Comparison of ENCODE assay signal across 8 cellular contexts in genomic region chr7:135169141-135169935, GRCh38.
DNase-seq lines count a peak whose midpoint lies in the region; TF ChIP-seq lines count a peak whose summit lies in the region.

No MANE protein-coding gene starts in this region.

- H3K4me1 ChIP-seq in MM.1S (ENCODE audit: low read length) (peaks cover 15% of the 10 kb centered on the region), parathyroid adenoma (peaks cover 12% of the 10 kb centered on the region)

- peaks cover 30% of the 10 kb centered on the region for H3K36me3 ChIP-seq in MM.1S (replicated peaks; ENCODE audit: insufficient read depth, low read length)
- H3K36me3 ChIP-seq in parathyroid adenoma (ENCODE audit: control insufficient read depth, insufficient read depth, low read length), result no peaks in the 10 kb centered on the region

- H3K79me2 ChIP-seq in MM.1S (ENCODE audit: low read length) (peaks cover 54% of the 10 kb centered on the region), parathyroid adenoma (peaks cover 5% of the 10 kb centered on the region)

- H4K20me1 ChIP-seq in MM.1S (ENCODE audit: insufficient read depth, low read length), result no peaks in the 10 kb centered on the region

- H3F3A ChIP-seq in MM.1S (ENCODE audit: insufficient read depth, low read length), result peaks cover 27% of the 10 kb centered on the region

- no peaks in the 10 kb centered on the region for H3K9me3 ChIP-seq in MM.1S (replicated peaks; ENCODE audit: insufficient read depth, low read length)
- no peaks in the 10 kb centered on the region for H3K9me3 ChIP-seq in parathyroid adenoma (ENCODE audit: control insufficient read depth, low read length)

- peak overlapping the region; percentile 97 for H3K27ac ChIP-seq in MM.1S (ENCODE audit: low read length)
- H3K27ac ChIP-seq in parathyroid adenoma, result peak overlapping the region; percentile 81

- H3K27me3 ChIP-seq in MM.1S (replicated peaks; ENCODE audit: insufficient read depth, low read length), result no peaks in the 10 kb centered on the region
- H3K27me3 ChIP-seq in parathyroid adenoma (ENCODE audit: control insufficient read depth, insufficient read depth, low read length), result no peaks in the 10 kb centered on the region

- DNase-seq in NCI-H82 (lab: John Stamatoyannopoulos, UW) (peak; percentile 46), NCI-H82 treated with DMSO at 0.1 percent for 48 hours (lab: John Stamatoyannopoulos, UW; ENCODE audit: unreplicated experiment) (no peak), HCEC 1CT (peak; percentile 50), MM.1S (peak; percentile 93), fibroblast of mammary gland (ENCODE audit: low read depth) (peak; percentile 65), NCI-H2227 treated with DMSO at 0.1 percent for 48 hours (lab: John Stamatoyannopoulos, UW) (no peak)
- DNase-seq in activated CD8-positive, alpha-beta memory T cell treated with anti-CD3 and anti-CD28 coated beads, Interleukin-2, amount 50 U/mL, for 48 hours, result peak; percentile 81

- H3K9ac ChIP-seq in MM.1S (ENCODE audit: low read length), result peak overlapping the region; percentile 98
- H3K9ac ChIP-seq in parathyroid adenoma, result peak overlapping the region; percentile 73

- H2AFZ ChIP-seq in MM.1S (ENCODE audit: low read length), result peak overlapping the region; percentile 85
- H2AFZ ChIP-seq in parathyroid adenoma, result no peak overlapping the region

- H3K4me2 ChIP-seq in MM.1S (ENCODE audit: low read depth, low read length) (peak overlapping the region; percentile 97), parathyroid adenoma (ENCODE audit: low read length) (peak overlapping the region; percentile 92)

- H3K4me3 ChIP-seq in MM.1S (ENCODE audit: low read length) (peak overlapping the region; percentile 89), fibroblast of mammary gland (ENCODE audit: control insufficient read depth, low read depth, low read length) (peak overlapping the region; percentile 75), parathyroid adenoma (ENCODE audit: low read depth, low read length) (peak overlapping the region; percentile 76)

- H3K9me2 ChIP-seq in MM.1S (replicated peaks; ENCODE audit: insufficient read depth, low read length), result no peaks in the 10 kb centered on the region

- peak; percentile 95 for TF ChIP-seq CTCF in MM.1S (IDR thresholded peaks at IDR 0.05; ENCODE audit: low read length)
- peak; percentile 45 for TF ChIP-seq CTCF in fibroblast of mammary gland (conservative IDR thresholded peaks at IDR 0.05; ENCODE audit: control insufficient read depth, insufficient read depth, low read depth, low read length)
- peak; percentile 14 for TF ChIP-seq CTCF in parathyroid adenoma (IDR thresholded peaks at IDR 0.05)

Comparison
In these comparisons a context has a peak if more than half of its experiments do, and no peak if none do; other contexts are left out.
1. DNase-seq: peak in NCI-H82 (single experiment), HCEC 1CT (single experiment), MM.1S (single experiment), activated CD8-positive, alpha-beta memory T cell treated with anti-CD3 and anti-CD28 coated beads, Interleukin-2, amount 50 U/mL, for 48 hours (single experiment) and fibroblast of mammary gland (single experiment); none in NCI-H82 treated with DMSO at 0.1 percent for 48 hours (single experiment) and NCI-H2227 treated with DMSO at 0.1 percent for 48 hours (single experiment).
2. CTCF ChIP-seq: peak in every context shown above with its lines; median percentile 95 in MM.1S; 45 in fibroblast of mammary gland; 14 in parathyroid adenoma.
3. Peak in every context shown above with its lines, with median percentiles within 50 percentile points of each other: H3K4me3 ChIP-seq.